In genomic region chr7:2224934-2225333, GRCh38 we compare ENCODE assay signal across 22 cellular contexts. TPM values are rescaled to one million over a fixed set of nuclear protein-coding genes. Genes with fewer than 3 reads are reported as not detected.
DNase-seq lines count a peak whose midpoint lies in the region; ATAC-seq and TF ChIP-seq lines count a peak whose summit lies in the region.
"Had no signal": no experiment of that assay in that cellular context is flagged by ENCODE, and none has a peak within 500 bp of the region (broad histone marks: within the 10 kb centered on the region; RNA-seq: fewer than 3 reads in every experiment).

No MANE protein-coding gene starts in this region.

- POLR2A ChIA-PET in activated CD4-positive, alpha-beta memory T cell treated with anti-CD3 and anti-CD28 coated beads, Interleukin-2, amount 10 ng/mL, durations not matched to agents 7 days and 5 days (lab: Charles Lee): no interaction called here

- H3K27ac ChIP-seq in left ventricle myocardium inferior (replicated peaks) (peak overlapping the region; percentile 23), right cardiac atrium (ENCODE audit: low read length) (no peak overlapping the region), epithelial cell of prostate (peak overlapping the region; percentile 87)
- H3K27ac ChIP-seq: A549, heart right ventricle, Peyer's patch had no signal

- CTCF ChIA-PET in activated CD4-positive, alpha-beta memory T cell treated with anti-CD3 and anti-CD28 coated beads, Interleukin-2, amount 10 ng/mL, durations not matched to agents 7 days and 5 days (lab: Charles Lee): no interaction called here
- CTCF ChIA-PET in activated CD8-positive, alpha-beta memory T cell treated with anti-CD3 and anti-CD28 coated beads, Interleukin-2, amount 10 ng/mL, durations not matched to agents 7 days and 5 days (lab: Charles Lee): no interaction called here

- TF ChIP-seq CTCF in left ventricle myocardium inferior (IDR thresholded peaks at IDR 0.05; ENCODE audit: borderline replicate concordance): no peak

- peaks cover 15% of the 10 kb centered on the region for H3K4me1 ChIP-seq in left ventricle myocardium inferior
- H3K4me1 ChIP-seq in right cardiac atrium (ENCODE audit: control insufficient read depth, insufficient read depth, low read length): no peaks in the 10 kb centered on the region
- H3K4me1 ChIP-seq: Peyer's patch had no signal

- WGBS in right cardiac atrium: 85% methylated on average over 4 of the region's 4 CpGs

- intact Hi-C loops in left ventricle myocardium inferior (cut with micrococcal nuclease) (no loop called here), right cardiac atrium (cut with DNase I) (no loop called here)

- peaks cover 34% of the 10 kb centered on the region for H3K36me3 Mint-ChIP-seq in activated CD4-positive, alpha-beta memory T cell treated with anti-CD3 and anti-CD28 coated beads, Interleukin-2, amount 10 ng/mL, durations not matched to agents 7 days and 5 days (ENCODE audit: low read depth)
- peaks cover 15% of the 10 kb centered on the region for H3K36me3 Mint-ChIP-seq in activated CD8-positive, alpha-beta memory T cell treated with anti-CD3 and anti-CD28 coated beads, Interleukin-2, amount 10 ng/mL, durations not matched to agents 7 days and 5 days

- no peak for ATAC-seq in right cardiac atrium
- no peak for ATAC-seq in activated CD8-positive, alpha-beta memory T cell treated with anti-CD3 and anti-CD28 coated beads, Interleukin-2, amount 10 ng/mL, durations not matched to agents 7 days and 5 days
- ATAC-seq: CD8-positive, alpha-beta T cell had no signal

- peaks cover 84% of the 10 kb centered on the region for H3K36me3 ChIP-seq in left ventricle myocardium inferior

- H3K27me3 Mint-ChIP-seq in activated CD4-positive, alpha-beta memory T cell treated with anti-CD3 and anti-CD28 coated beads, Interleukin-2, amount 10 ng/mL, durations not matched to agents 7 days and 5 days: no peaks in the 10 kb centered on the region
- no peaks in the 10 kb centered on the region for H3K27me3 Mint-ChIP-seq in activated CD8-positive, alpha-beta memory T cell treated with anti-CD3 and anti-CD28 coated beads, Interleukin-2, amount 10 ng/mL, durations not matched to agents 7 days and 5 days
- H3K27me3 Mint-ChIP-seq: dendritic cell treated with granulocyte-macrophage colony-stimulating factor and Interleukin-4, amounts not matched to agents 40 ng/mL and 50 ng/mL, for 4 days had no signal

- no peak overlapping the region for H3K4me3 Mint-ChIP-seq in activated CD4-positive, alpha-beta memory T cell treated with anti-CD3 and anti-CD28 coated beads, Interleukin-2, amount 10 ng/mL, durations not matched to agents 7 days and 5 days
- H3K4me3 Mint-ChIP-seq in activated CD8-positive, alpha-beta memory T cell treated with anti-CD3 and anti-CD28 coated beads, Interleukin-2, amount 10 ng/mL, durations not matched to agents 7 days and 5 days: no peak overlapping the region
- H3K4me3 Mint-ChIP-seq: CD8-positive, alpha-beta T cell; dendritic cell treated with granulocyte-macrophage colony-stimulating factor and Interleukin-4, amounts not matched to agents 40 ng/mL and 50 ng/mL, for 4 days; T-helper 1 cell treated with Interleukin-12 subunit alpha and Interleukin-12 subunit beta and Interleukin-4 antibody, amounts not matched to agents 30 μg/mL and 1 μg/mL, for 36 hours had no signal

- no peaks in the 10 kb centered on the region for H3K9me3 Mint-ChIP-seq in activated CD4-positive, alpha-beta memory T cell treated with anti-CD3 and anti-CD28 coated beads, Interleukin-2, amount 10 ng/mL, durations not matched to agents 7 days and 5 days
- no peaks in the 10 kb centered on the region for H3K9me3 Mint-ChIP-seq in activated CD8-positive, alpha-beta memory T cell treated with anti-CD3 and anti-CD28 coated beads, Interleukin-2, amount 10 ng/mL, durations not matched to agents 7 days and 5 days (ENCODE audit: low read depth)
- H3K9me3 Mint-ChIP-seq: CD8-positive, alpha-beta T cell; dendritic cell treated with granulocyte-macrophage colony-stimulating factor and Interleukin-4, amounts not matched to agents 40 ng/mL and 50 ng/mL, for 4 days; neural crest cell; T-helper 1 cell treated with Interleukin-12 subunit alpha and Interleukin-12 subunit beta and Interleukin-4 antibody, amounts not matched to agents 30 μg/mL and 1 μg/mL, for 36 hours had no signal

- no peaks in the 10 kb centered on the region for H3K9me3 ChIP-seq in left ventricle myocardium inferior (replicated peaks)
- no peaks in the 10 kb centered on the region for H3K9me3 ChIP-seq in right cardiac atrium (ENCODE audit: control insufficient read depth, low read length)
- H3K9me3 ChIP-seq: A549, heart right ventricle, Peyer's patch had no signal

- H3K27me3 ChIP-seq in left ventricle myocardium inferior (ENCODE audit: low read depth): no peaks in the 10 kb centered on the region
- H3K27me3 ChIP-seq in right cardiac atrium (ENCODE audit: control insufficient read depth, insufficient read depth): no peaks in the 10 kb centered on the region
- H3K27me3 ChIP-seq: heart right ventricle, Peyer's patch had no signal

- peaks cover 5% of the 10 kb centered on the region for H3K4me1 Mint-ChIP-seq in activated CD4-positive, alpha-beta memory T cell treated with anti-CD3 and anti-CD28 coated beads, Interleukin-2, amount 10 ng/mL, durations not matched to agents 7 days and 5 days
- H3K4me1 Mint-ChIP-seq in activated CD8-positive, alpha-beta memory T cell treated with anti-CD3 and anti-CD28 coated beads, Interleukin-2, amount 10 ng/mL, durations not matched to agents 7 days and 5 days: peaks cover under 1% of the 10 kb centered on the region
- H3K4me1 Mint-ChIP-seq: neural crest cell had no signal

- H3K27ac Mint-ChIP-seq in activated CD4-positive, alpha-beta memory T cell treated with anti-CD3 and anti-CD28 coated beads, Interleukin-2, amount 10 ng/mL, durations not matched to agents 7 days and 5 days: no peak overlapping the region
- no peak overlapping the region for H3K27ac Mint-ChIP-seq in activated CD8-positive, alpha-beta memory T cell treated with anti-CD3 and anti-CD28 coated beads, Interleukin-2, amount 10 ng/mL, durations not matched to agents 7 days and 5 days
- H3K27ac Mint-ChIP-seq: CD8-positive, alpha-beta T cell; dendritic cell treated with granulocyte-macrophage colony-stimulating factor and Interleukin-4, amounts not matched to agents 40 ng/mL and 50 ng/mL, for 4 days; T-helper 1 cell treated with Interleukin-12 subunit alpha and Interleukin-12 subunit beta and Interleukin-4 antibody, amounts not matched to agents 30 μg/mL and 1 μg/mL, for 36 hours had no signal

- peak; percentile 30 for DNase-seq in left ventricle myocardium inferior
- DNase-seq in right cardiac atrium: no peak
- peak; percentile 16 for DNase-seq in epithelial cell of prostate (ENCODE audit: low read depth, low spot score)
- DNase-seq in myocyte (ENCODE audit: low read depth): peak; percentile 36
- DNase-seq in effector CD4-positive, alpha-beta T cell: no peak
- DNase-seq in activated CD4-positive, alpha-beta memory T cell treated with anti-CD3 and anti-CD28 coated beads, Interleukin-2, amount 10 ng/mL, durations not matched to agents 7 days and 5 days: no peak
- no peak for DNase-seq in activated CD8-positive, alpha-beta memory T cell treated with anti-CD3 and anti-CD28 coated beads, Interleukin-2, amount 10 ng/mL, durations not matched to agents 7 days and 5 days
- no peak for DNase-seq in cerebellar nuclear complex (lab: John Stamatoyannopoulos, UW)
- DNase-seq: activated CD4-positive, alpha-beta T cell treated with anti-CD3 and anti-CD28 coated beads for 48 hours; activated naive CD4-positive, alpha-beta T cell treated with Interleukin-2 at 50 U/mL for 16 hours; activated T-cell treated with anti-CD3 and anti-CD28 coated beads, Interleukin-2, amount 50 U/mL, for 48 hours; CD8-positive, alpha-beta T cell; DMS53; heart right ventricle; NCI-H187; NCI-H524 treated with DMSO at 0.1 percent for 48 hours; Peyer's patch; stimulated activated CD4-positive, alpha-beta T cell treated with anti-CD3 and anti-CD28 coated beads, Interleukin-1b, Interleukin-23, amount 100 ng/mL, for 48 hours had no signal

- no peak overlapping the region for H3K4me3 ChIP-seq in left ventricle myocardium inferior
- H3K4me3 ChIP-seq in right cardiac atrium (ENCODE audit: low read length): no peak overlapping the region
- H3K4me3 ChIP-seq: A549, heart right ventricle, Peyer's patch had no signal

RNA-seq across cellular contexts. Expression of gene MAD1L1, which starts 7.8 kb away (rescaled TPM):
- total RNA-seq in left ventricle myocardium inferior (16.2 TPM), right cardiac atrium (10 to 100 TPM; 15.3 to 36.7 (median 29.7) TPM), myocyte (40.9 and 41.3 TPM in 2 replicates)
- 41.0 TPM for polyA plus RNA-seq in right cardiac atrium
- 28.5 TPM for polyA plus RNA-seq in myocyte (2012)
- total RNA-seq in activated CD4-positive, alpha-beta memory T cell treated with anti-CD3 and anti-CD28 coated beads, Interleukin-2, amount 10 ng/mL, durations not matched to agents 7 days and 5 days: 100 to 1,000 TPM; 120 to 136 TPM
- total RNA-seq in activated CD8-positive, alpha-beta memory T cell treated with anti-CD3 and anti-CD28 coated beads, Interleukin-2, amount 10 ng/mL, durations not matched to agents 7 days and 5 days: 10 to 100 TPM; 60.0 to 97.7 TPM

RNA-seq across cellular contexts. Expression of gene MRM2, which starts 17.1 kb away (rescaled TPM):
- total RNA-seq in left ventricle myocardium inferior (19.9 TPM), right cardiac atrium (10 to 100 TPM; 19.5 to 24.4 (median 21.9) TPM), myocyte (21.1 and 26.1 TPM in 2 replicates)
- polyA plus RNA-seq in right cardiac atrium: 21.4 TPM
- polyA plus RNA-seq in myocyte (2012): 31.5 TPM
- 10 to 100 TPM; 23.6 to 25.7 TPM for total RNA-seq in activated CD4-positive, alpha-beta memory T cell treated with anti-CD3 and anti-CD28 coated beads, Interleukin-2, amount 10 ng/mL, durations not matched to agents 7 days and 5 days
- total RNA-seq in activated CD8-positive, alpha-beta memory T cell treated with anti-CD3 and anti-CD28 coated beads, Interleukin-2, amount 10 ng/mL, durations not matched to agents 7 days and 5 days: 10 to 100 TPM; 27.6 to 35.1 TPM

RNA-seq across cellular contexts. Expression of gene NUDT1, which starts 17.1 kb away (rescaled TPM):
- 12.5 TPM for total RNA-seq in left ventricle myocardium inferior
- 10 to 100 TPM; 10.6 to 17.2 (median 14.6) TPM for total RNA-seq in right cardiac atrium
- polyA plus RNA-seq in right cardiac atrium: 20.7 TPM
- total RNA-seq in myocyte: 25.6 and 29.9 TPM in 2 replicates
- polyA plus RNA-seq in myocyte (2012): 42.8 TPM
- total RNA-seq in activated CD4-positive, alpha-beta memory T cell treated with anti-CD3 and anti-CD28 coated beads, Interleukin-2, amount 10 ng/mL, durations not matched to agents 7 days and 5 days: 10 to 100 TPM; 85.2 to 87.5 TPM
- 100 to 1,000 TPM in 1 of 2 experiments, 10 to 100 TPM in 1; 85.7 to 105 TPM for total RNA-seq in activated CD8-positive, alpha-beta memory T cell treated with anti-CD3 and anti-CD28 coated beads, Interleukin-2, amount 10 ng/mL, durations not matched to agents 7 days and 5 days

Comparison
In these comparisons a context has a peak if more than half of its experiments do, and no peak if none do; other contexts are left out.
1. DNase-seq: peak in left ventricle myocardium inferior (single experiment), epithelial cell of prostate (single experiment) and myocyte (single experiment); none in right cardiac atrium (0 of 3), effector CD4-positive, alpha-beta T cell (single experiment), activated CD4-positive, alpha-beta memory T cell treated with anti-CD3 and anti-CD28 coated beads, Interleukin-2, amount 10 ng/mL, durations not matched to agents 7 days and 5 days (single experiment), activated CD8-positive, alpha-beta memory T cell treated with anti-CD3 and anti-CD28 coated beads, Interleukin-2, amount 10 ng/mL, durations not matched to agents 7 days and 5 days (single experiment) and cerebellar nuclear complex (0 of 2).